Comparison of ENCODE assay signal across 8 cellular contexts in the genomic region with DNA sequence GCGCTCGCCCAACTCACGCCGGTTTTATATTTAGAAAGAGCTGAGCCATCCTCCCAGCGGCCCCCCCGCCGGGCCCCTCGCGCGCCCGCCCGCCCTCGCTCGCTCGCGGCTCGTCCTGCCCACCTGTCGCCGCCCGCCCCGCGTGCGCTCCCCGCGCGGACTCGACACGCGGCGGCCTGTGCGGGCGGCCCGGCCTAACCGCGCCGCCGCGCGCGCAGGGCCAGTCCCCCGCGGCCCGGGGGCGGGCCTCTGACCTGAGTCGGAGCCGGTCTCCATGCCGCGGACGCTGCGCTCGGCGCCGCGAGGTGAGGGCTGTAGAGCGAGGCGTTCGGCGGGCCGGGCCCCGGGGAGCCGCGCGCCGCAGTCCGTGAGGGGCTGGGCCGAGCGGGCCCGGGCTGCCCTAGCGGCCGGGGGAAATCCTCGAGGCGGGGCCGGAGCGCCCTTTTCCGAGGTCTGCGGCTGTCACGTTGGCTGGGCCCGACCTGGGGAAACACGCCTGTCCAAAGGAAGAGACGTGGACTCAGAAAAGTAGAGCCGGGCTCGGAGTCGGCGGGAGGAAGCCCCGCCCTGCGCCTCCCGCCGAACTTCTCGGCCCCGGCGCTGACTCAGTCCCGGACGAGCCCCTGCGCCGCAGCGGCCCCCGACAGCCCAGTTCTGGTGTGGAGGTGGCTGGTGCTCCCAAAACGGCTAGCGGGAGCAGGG. TPM values are rescaled to one million over a fixed set of nuclear protein-coding genes. Genes with fewer than 3 reads are reported as not detected.
A peak's percentile ranks its signal among the peaks of the same experiment; 100 is the strongest.
DNase-seq lines count a peak whose midpoint lies in the region; ATAC-seq and TF ChIP-seq lines count a peak whose summit lies in the region.

A gene with protein sequence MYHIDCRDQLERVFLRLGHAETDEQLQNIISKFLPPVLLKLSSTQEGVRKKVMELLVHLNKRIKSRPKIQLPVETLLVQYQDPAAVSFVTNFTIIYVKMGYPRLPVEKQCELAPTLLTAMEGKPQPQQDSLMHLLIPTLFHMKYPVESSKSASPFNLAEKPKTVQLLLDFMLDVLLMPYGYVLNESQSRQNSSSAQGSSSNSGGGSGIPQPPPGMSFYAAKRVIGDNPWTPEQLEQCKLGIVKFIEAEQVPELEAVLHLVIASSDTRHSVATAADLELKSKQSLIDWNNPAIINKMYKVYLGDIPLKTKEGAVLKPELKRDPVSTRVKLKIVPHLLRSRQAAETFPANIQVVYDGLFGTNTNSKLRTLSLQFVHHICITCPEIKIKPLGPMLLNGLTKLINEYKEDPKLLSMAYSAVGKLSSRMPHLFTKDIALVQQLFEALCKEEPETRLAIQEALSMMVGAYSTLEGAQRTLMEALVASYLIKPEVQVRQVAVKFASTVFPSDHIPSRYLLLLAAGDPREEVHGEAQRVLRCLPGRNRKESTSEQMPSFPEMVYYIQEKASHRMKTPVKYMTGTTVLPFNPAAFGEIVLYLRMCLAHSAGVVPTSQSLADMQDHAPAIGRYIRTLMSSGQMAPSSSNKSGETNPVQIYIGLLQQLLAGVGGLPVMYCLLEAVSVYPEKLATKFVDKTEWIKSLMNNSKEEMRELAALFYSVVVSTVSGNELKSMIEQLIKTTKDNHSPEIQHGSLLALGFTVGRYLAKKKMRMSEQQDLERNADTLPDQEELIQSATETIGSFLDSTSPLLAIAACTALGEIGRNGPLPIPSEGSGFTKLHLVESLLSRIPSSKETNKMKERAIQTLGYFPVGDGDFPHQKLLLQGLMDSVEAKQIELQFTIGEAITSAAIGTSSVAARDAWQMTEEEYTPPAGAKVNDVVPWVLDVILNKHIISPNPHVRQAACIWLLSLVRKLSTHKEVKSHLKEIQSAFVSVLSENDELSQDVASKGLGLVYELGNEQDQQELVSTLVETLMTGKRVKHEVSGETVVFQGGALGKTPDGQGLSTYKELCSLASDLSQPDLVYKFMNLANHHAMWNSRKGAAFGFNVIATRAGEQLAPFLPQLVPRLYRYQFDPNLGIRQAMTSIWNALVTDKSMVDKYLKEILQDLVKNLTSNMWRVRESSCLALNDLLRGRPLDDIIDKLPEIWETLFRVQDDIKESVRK (N-terminal part only) (minus strand): TSS at position 522 of the 702 bp plus-strand sequence. CDS start 11,465 bp downstream, outside the sequence.

- DNase-seq in H9 (peak; percentile 75), M059J (ENCODE audit: low read depth) (peak; percentile 85), T-helper 2 cell (peak; percentile 34 to 83 (median 56)), anterior cingulate cortex (lab: John Stamatoyannopoulos, UW) (peak in 53 of 58 donors; percentile 20 to 78 (median 53)), left ventricle myocardium superior (peak; percentile 86), psoas muscle (peak; percentile 81 to 91), ureter (ENCODE audit: low spot score) (peak; percentile 78)

- peak within 1 kb of the TSS; percentile 96 for H3K14ac ChIP-seq in H9 (ENCODE audit: insufficient read depth, low read length)

- H3K79me1 ChIP-seq in H9 (ENCODE audit: insufficient read depth, low read depth, low read length, poor library complexity, severe bottlenecking): no peaks in the 10 kb centered on the region

- peak within 1 kb of the TSS; percentile 88 for H3K18ac ChIP-seq in H9 (ENCODE audit: insufficient read length, low read depth, low read length)

- H3K27ac Mint-ChIP-seq in H9: peak within 1 kb of the TSS; percentile 19 to 70 (median 68); a peak in 5 of 7 replicates

- no CpG with 5 or more reads among the region's 99 CpGs for WGBS in H9 (ENCODE audit: extremely low coverage, insufficient read length, low lambda C conversion rate)
- 0 to 1% (median 0%) methylated on average over 60 to 99 of the region's 99 CpGs for WGBS in psoas muscle, 3 donors

- H3K4me3 ChIP-seq in GM08714 (ENCODE audit: low read length) (peak within 1 kb of the TSS; percentile 61), psoas muscle (peak within 1 kb of the TSS; percentile 98)

- peak within 1 kb of the TSS; percentile 60 for H2AFZ ChIP-seq in H9 (ENCODE audit: low read length)

- H2BK5ac ChIP-seq in H9 (ENCODE audit: insufficient read length, low read length): no peak within 1 kb of the TSS

- no peak within 1 kb of the TSS for H3K4ac ChIP-seq in H9 (ENCODE audit: low read depth, low read length)

- H2AK5ac ChIP-seq in H9 (ENCODE audit: insufficient read length, low read length): no peak within 1 kb of the TSS

- no peaks in the 10 kb centered on the region for H3K9me3 Mint-ChIP-seq in H9

- no peak within 1 kb of the TSS for H3K56ac ChIP-seq in H9 (ENCODE audit: insufficient read length, low read depth, low read length)

- H3K27me3 Mint-ChIP-seq in H9 (ENCODE audit: low read depth): no peaks in the 10 kb centered on the region

- peak within 1 kb of the TSS; percentile 51 for H3K27ac ChIP-seq in H9 (ENCODE audit: insufficient read length, low read depth, low read length)
- peak within 1 kb of the TSS; percentile 100 for H3K27ac ChIP-seq in psoas muscle

- peak within 1 kb of the TSS; percentile 83 to 89 for H3K4me3 Mint-ChIP-seq in H9

- no peak for TF ChIP-seq CTCF in H9 (conservative IDR thresholded peaks at IDR 0.05)
- no peak for TF ChIP-seq CTCF in psoas muscle (IDR thresholded peaks at IDR 0.05)

- peaks cover 28% of the 10 kb centered on the region; the same call in 1 of the 2 replicates for H3K79me2 ChIP-seq in H9 (ENCODE audit: insufficient read depth, low read length)

- H3K23ac ChIP-seq in H9 (ENCODE audit: insufficient read length, low read depth, low read length): no peak within 1 kb of the TSS

- H3K4me1 ChIP-seq in H9 (ENCODE audit: insufficient read depth, low read length): peaks cover 3% of the 10 kb centered on the region; the same call in 1 of the 2 replicates
- H3K4me1 ChIP-seq in psoas muscle: peaks cover 25% of the 10 kb centered on the region

- peaks cover 0 to 4% (median 0%) of the 10 kb centered on the region in 3 experiments; a peak in 2 of 7 replicates for H3K36me3 Mint-ChIP-seq in H9 (ENCODE audit: insufficient read depth in 1 of 3, low read depth in 3 of 3)

- no peaks in the 10 kb centered on the region for H4K20me1 ChIP-seq in H9 (ENCODE audit: control insufficient read depth, insufficient read depth, insufficient read length)

- peaks cover 19 to 23% of the 10 kb centered on the region in 2 experiments for H3K4me1 Mint-ChIP-seq in H9

- H2BK20ac ChIP-seq in H9 (ENCODE audit: low read depth, low read length, poor library complexity, severe bottlenecking): no peak within 1 kb of the TSS

- no peak within 1 kb of the TSS for H4K91ac ChIP-seq in H9 (ENCODE audit: insufficient read length, low read depth, low read length)

- ATAC-seq in left ventricle myocardium superior: peak; percentile 80
- ATAC-seq in psoas muscle: peak; percentile 68 to 73 (median 72)

- H2BK12ac ChIP-seq in H9 (ENCODE audit: insufficient read length, low read depth, low read length): no peak within 1 kb of the TSS

- H3K9ac ChIP-seq in H9 (ENCODE audit: extremely low read depth, insufficient read length, low read length): peak within 1 kb of the TSS; percentile 91

- H4K5ac ChIP-seq in H9 (ENCODE audit: insufficient read length, low read depth, low read length): no peak within 1 kb of the TSS

- intact Hi-C loops in left ventricle myocardium superior (cut with micrococcal nuclease) (no loop called here), psoas muscle (cut with DNase I) (loop anchor here in 1 of 2 donors (5.0 to 10.0 kb wide), 3 partner anchors 37 to 851 kb away; a partner anchor contains a TSS)

- no peaks in the 10 kb centered on the region for H3K36me3 ChIP-seq in psoas muscle (ENCODE audit: insufficient read depth in 1 of 2, low read depth in 1 of 2)

- H3K27me3 ChIP-seq in H9 (ENCODE audit: insufficient read depth, low read length): no peaks in the 10 kb centered on the region
- H3K27me3 ChIP-seq in psoas muscle (ENCODE audit: insufficient read depth in 3 of 3, low read length in 2 of 3): no peaks in the 10 kb centered on the region

- no peak within 1 kb of the TSS for H2BK15ac ChIP-seq in H9 (ENCODE audit: low read depth, low read length)

- no peak within 1 kb of the TSS for H4K8ac ChIP-seq in H9 (replicated peaks; ENCODE audit: insufficient read length, low read depth, low read length)

- no peaks in the 10 kb centered on the region for H3K9me3 ChIP-seq in H9 (ENCODE audit: control insufficient read depth, low read depth, low read length)
- no peaks in the 10 kb centered on the region for H3K9me3 ChIP-seq in psoas muscle

- peaks cover 12% of the 10 kb centered on the region for H3K23me2 ChIP-seq in H9 (ENCODE audit: insufficient read length, low read depth, low read length, poor library complexity, severe bottlenecking)

- no peak within 1 kb of the TSS for H2BK120ac ChIP-seq in H9 (ENCODE audit: low read depth, low read length, poor library complexity, severe bottlenecking)

- peak within 1 kb of the TSS; percentile 99 for H3K4me2 ChIP-seq in H9 (ENCODE audit: insufficient read depth, insufficient read length, low read length)

- no peak within 1 kb of the TSS for H3T11ph ChIP-seq in H9 (ENCODE audit: low read length)

RNA-seq across cellular contexts. Expression of the gene that starts here (rescaled TPM):
- total RNA-seq in H9 (2021) (106 and 108 TPM in 2 replicates), left ventricle myocardium superior (120 TPM), psoas muscle (100 to 1,000 TPM; 273 to 456 (median 349) TPM), ureter (125 TPM)
- total RNA-seq in M059J (2014; rRNA removed; shearing (Covaris generic)): 49.6 and 63.3 TPM in 2 replicates
- 100 to 1,000 TPM in 2 of 3 donors, 10 to 100 TPM in 1; 95.9 to 410 (median 135) TPM for polyA plus RNA-seq in psoas muscle

Comparison
In these comparisons a context has a peak if more than half of its experiments do, and no peak if none do; other contexts are left out.
1. Peak in every context shown above with its lines: DNase-seq, ATAC-seq, H3K4me3 ChIP-seq and H3K27ac ChIP-seq.